In the genomic region with DNA sequence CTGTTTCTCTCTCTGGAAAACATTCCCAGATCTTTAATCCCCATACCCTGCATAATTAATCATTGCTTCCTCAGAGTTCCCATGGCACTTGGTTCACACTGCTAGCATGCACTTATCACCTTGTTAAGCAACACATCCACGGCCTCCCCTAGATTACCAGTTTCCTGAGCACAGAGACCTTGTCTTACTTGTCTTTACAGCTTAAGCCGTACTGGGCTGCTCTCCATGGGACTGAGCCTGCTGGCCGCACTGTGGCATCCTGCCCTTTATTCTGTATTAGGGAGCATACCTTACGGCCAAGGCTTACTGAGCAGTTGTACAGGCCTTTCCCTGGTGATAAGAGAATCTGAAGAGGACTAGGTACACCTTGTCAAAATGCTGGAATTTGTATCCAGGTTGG, we compare ENCODE assay signal across 11 cellular contexts.
DNase-seq lines count a peak whose midpoint lies in the region; ATAC-seq and TF ChIP-seq lines count a peak whose summit lies in the region.
"Had no signal": no experiment of that assay in that cellular context is flagged by ENCODE, and none has a peak within 500 bp of the region (broad histone marks: within the 10 kb centered on the region; RNA-seq: fewer than 3 reads in every experiment).

No MANE protein-coding gene starts in this region.

- H3K36me3 ChIP-seq in HEK293 (ENCODE audit: control insufficient read depth in 2 of 2, insufficient read depth in 1 of 2, low read length in 2 of 2) (no peaks in the 10 kb centered on the region), heart right ventricle (no peaks in the 10 kb centered on the region), gastrocnemius medialis (no peaks in the 10 kb centered on the region)

- DNase-seq in astrocyte of the hippocampus (ENCODE audit: low read depth, low spot score) (peak; percentile 79), heart right ventricle (peak; percentile 43 to 54), gastrocnemius medialis (peak; percentile 68 to 81), NCI-H2196 (lab: John Stamatoyannopoulos, UW; ENCODE audit: unreplicated experiment) (no peak), NCI-H510A treated with DMSO at 0.1 percent for 48 hours (lab: John Stamatoyannopoulos, UW) (no peak), head of caudate nucleus (no peak)
- DNase-seq: HFFc6, T-helper 9 cell had no signal

- no peaks in the 10 kb centered on the region for H3K27me3 ChIP-seq in heart right ventricle
- H3K27me3 ChIP-seq in gastrocnemius medialis, result no peaks in the 10 kb centered on the region

- H3K4me3 ChIP-seq in HEK293 (ENCODE audit: low read depth, low read length) (no peak overlapping the region), heart right ventricle (no peak overlapping the region), gastrocnemius medialis (no peak overlapping the region)

- peaks cover 21% of the 10 kb centered on the region for H3K4me1 ChIP-seq in HEK293 (ENCODE audit: control insufficient read depth, insufficient read depth, low read length)
- H3K4me1 ChIP-seq in heart right ventricle, result peaks cover 19 to 79% (median 56%) of the 10 kb centered on the region in 9 donors
- H3K4me1 ChIP-seq in gastrocnemius medialis, result peaks cover 39 to 54% of the 10 kb centered on the region in 2 donors

- ATAC-seq in heart right ventricle (peak; percentile 34 to 87 (median 64)), gastrocnemius medialis (peak; percentile 49 to 66), HG03439 (IDR thresholded peaks at IDR 0.05; ENCODE audit: unreplicated experiment) (no peak)
- ATAC-seq: activated T-helper 17 cell treated with anti-CD3 and anti-CD28 coated beads, Interleukin-2, amount 50 U/mL, for 72 hours had no signal

- no peak for TF ChIP-seq POLR2A in gastrocnemius medialis (IDR thresholded peaks at IDR 0.05)

- intact Hi-C loops in heart right ventricle (cut with DNase I) (loop anchor here in 9 of 10 donors (5.0 to 10.0 kb wide), 12 partner anchors 39 to 544 kb away; partner anchors contain the start of genes REEP3 (in 4 of the 9) and JMJD1C (in 3 of the 9)), gastrocnemius medialis (cut with DNase I; ENCODE audit: low total_unique reads) (loop anchor here (10.0 kb wide), 1 partner anchor 907 kb away; the partner anchor contains the start of gene ADO), head of caudate nucleus (cut with DNase I) (no loop called here)

- POLR2A ChIA-PET in HEK293 (lab: Yijun Ruan, JAX), result interaction anchor here (3.0 kb wide), 1 partner anchor 82 kb away, joined by 25 read pairs; no protein-coding TSS in a partner anchor

- CTCF ChIA-PET in HEK293 (lab: Yijun Ruan, JAX), result interaction anchor here (0.6 to 2.5 kb wide), 6 partner anchors 9 to 80 kb away, joined by 3 to 11 read pairs (median 4); no protein-coding TSS in a partner anchor

- TF ChIP-seq CTCF in HEK293 (tag by site-specific recombination; IDR thresholded peaks at IDR 0.05), result no peak
- no peak for TF ChIP-seq CTCF in heart right ventricle (IDR thresholded peaks at IDR 0.05)
- no peak for TF ChIP-seq CTCF in gastrocnemius medialis (IDR thresholded peaks at IDR 0.05 in 4 of 5, conservative IDR thresholded peaks at IDR 0.05 in 1 of 5)

- H3K9me3 ChIP-seq in HEK293 (ENCODE audit: control insufficient read depth, insufficient read depth, low read depth, low read length), result no peaks in the 10 kb centered on the region
- H3K9me3 ChIP-seq in heart right ventricle, result no peaks in the 10 kb centered on the region
- no peaks in the 10 kb centered on the region for H3K9me3 ChIP-seq in gastrocnemius medialis

- WGBS in heart right ventricle, 2 donors, result 16 to 30% methylated on average over 4 of the region's 4 CpGs

- peak overlapping the region; percentile 83; the same call in 1 of the 2 replicates for H3K27ac ChIP-seq in HEK293 (ENCODE audit: extremely low read depth, low read depth, low read length)
- peak overlapping the region; percentile 76 to 93 (median 82) for H3K27ac ChIP-seq in heart right ventricle
- peak overlapping the region; percentile 81 to 88 (median 85) for H3K27ac ChIP-seq in gastrocnemius medialis

- in situ Hi-C loops in gastrocnemius medialis (cut with MboI; ENCODE audit: low sequenced_read_pairs in 4 of 4), result loop anchor here (5.0 to 25.0 kb wide), 12 partner anchors 77 to 1657 kb away; partner anchors contain the start of genes REEP3 (in 2 of the 4) and JMJD1C (in 1 of the 4)

TF ChIP-seq in HEK293, 187 proteins besides CTCF, POLR2A, EP300 and RAD21:
- TF ChIP-seq, protein P1, sequence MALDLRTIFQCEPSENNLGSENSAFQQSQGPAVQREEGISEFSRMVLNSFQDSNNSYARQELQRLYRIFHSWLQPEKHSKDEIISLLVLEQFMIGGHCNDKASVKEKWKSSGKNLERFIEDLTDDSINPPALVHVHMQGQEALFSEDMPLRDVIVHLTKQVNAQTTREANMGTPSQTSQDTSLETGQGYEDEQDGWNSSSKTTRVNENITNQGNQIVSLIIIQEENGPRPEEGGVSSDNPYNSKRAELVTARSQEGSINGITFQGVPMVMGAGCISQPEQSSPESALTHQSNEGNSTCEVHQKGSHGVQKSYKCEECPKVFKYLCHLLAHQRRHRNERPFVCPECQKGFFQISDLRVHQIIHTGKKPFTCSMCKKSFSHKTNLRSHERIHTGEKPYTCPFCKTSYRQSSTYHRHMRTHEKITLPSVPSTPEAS (tag by site-specific recombination; IDR thresholded peaks at IDR 0.05), result no peak
- TF ChIP-seq SP7 (tag by site-specific recombination; IDR thresholded peaks at IDR 0.05), result 0 out of 2 replicates have a peak, but pooled peaks have one; percentile 13

Comparison
In these comparisons a context has a peak if more than half of its experiments do, and no peak if none do; other contexts are left out.
1. DNase-seq: peak in astrocyte of the hippocampus (single experiment), heart right ventricle (2 of 2) and gastrocnemius medialis (2 of 2); none in NCI-H2196 (single experiment), NCI-H510A treated with DMSO at 0.1 percent for 48 hours (single experiment) and head of caudate nucleus (0 of 42).
2. Peak in every context shown above with its lines, with median percentiles within 50 percentile points of each other: H3K27ac ChIP-seq.